20 cellular contexts compared by ENCODE assay signal in genomic region chr2:216583157-216583556, GRCh38. TPM values are rescaled to one million over a fixed set of nuclear protein-coding genes. Genes with fewer than 3 reads are reported as not detected.
A peak's percentile ranks its signal among the peaks of the same experiment; 100 is the strongest.
DNase-seq lines count a peak whose midpoint lies in the region; ATAC-seq and TF ChIP-seq lines count a peak whose summit lies in the region.
"Had no signal": no experiment of that assay in that cellular context is flagged by ENCODE, and none has a peak within 500 bp of the region (broad histone marks: within the 10 kb centered on the region; RNA-seq: fewer than 3 reads in every experiment).

No MANE protein-coding gene starts in this region.

- H3K27me3 ChIP-seq in esophagus muscularis mucosa (no peaks in the 10 kb centered on the region), thyroid gland (no peaks in the 10 kb centered on the region)

- peaks cover 0 to 48% (median 33%) of the 10 kb centered on the region in 4 donors for H3K4me1 ChIP-seq in esophagus muscularis mucosa
- H3K4me1 ChIP-seq in thyroid gland: no peaks in the 10 kb centered on the region
- H3K4me1 ChIP-seq: lower lobe of right lung had no signal

- DNase-seq in ELR (ENCODE audit: low read depth) (peak; percentile 83), RKO (ENCODE audit: low spot score) (peak; percentile 10), esophagus muscularis mucosa (ENCODE audit: extremely low spot score) (no peak), renal cortical epithelial cell (ENCODE audit: low read depth) (peak; percentile 15), thyroid gland (no peak)
- no peak for DNase-seq in activated CD8-positive, alpha-beta memory T cell treated with anti-CD3 and anti-CD28 coated beads, Interleukin-2, amount 50 U/mL, for 48 hours
- DNase-seq: activated CD4-positive, alpha-beta T cell treated with anti-CD3 and anti-CD28 coated beads, Interleukin-2, amount 50 U/mL, for 48 hours; activated effector memory CD4-positive, alpha-beta T cell treated with Interleukin-2 at 50 U/mL for 16 hours; CD8-positive, alpha-beta memory T cell; lower lobe of right lung; NCI-H1694; NCI-H82; Right ventricle myocardium superior; stimulated activated CD4-positive, alpha-beta T cell treated with anti-CD3 and anti-CD28 coated beads, Interleukin-4, amount 100 ng/mL, for 4 hours had no signal

- H3K27ac ChIP-seq in esophagus muscularis mucosa (replicated peaks in 1 of 4) (peak overlapping the region; percentile 20 to 58 (median 56)), thyroid gland (no peak overlapping the region)
- H3K27ac ChIP-seq: HL-60, lower lobe of right lung had no signal

- H3K36me3 ChIP-seq in esophagus muscularis mucosa (no peaks in the 10 kb centered on the region), thyroid gland (no peaks in the 10 kb centered on the region)
- H3K36me3 ChIP-seq: lower lobe of right lung had no signal

- intact Hi-C loops in esophagus muscularis mucosa (cut with DNase I) (no loop called here), thyroid gland (cut with DNase I) (no loop called here)

- H3K4me3 ChIP-seq in esophagus muscularis mucosa: no peak overlapping the region
- H3K4me3 ChIP-seq in thyroid gland (replicated peaks in 1 of 3): no peak overlapping the region
- H3K4me3 ChIP-seq: lower lobe of right lung had no signal

- no peak for TF ChIP-seq EP300 in esophagus muscularis mucosa (IDR thresholded peaks at IDR 0.05)

- H3K9me3 ChIP-seq in esophagus muscularis mucosa: no peaks in the 10 kb centered on the region
- no peaks in the 10 kb centered on the region for H3K9me3 ChIP-seq in thyroid gland
- H3K9me3 ChIP-seq: lower lobe of right lung had no signal

- ATAC-seq in HG03135 (IDR thresholded peaks at IDR 0.05; ENCODE audit: unreplicated experiment): no peak
- ATAC-seq in GM18505 (IDR thresholded peaks at IDR 0.05; ENCODE audit: unreplicated experiment): no peak
- ATAC-seq: HCT116; sciatic nerve; stimulated activated memory B cell treated with anti-CD40 and anti-IgM and Interleukin-4, amounts not matched to agents 10 μg/mL and 1 μg/mL and 100 μg/mL, for 72 hours had no signal

- 51% methylated on average over 8 of the region's 8 CpGs for WGBS in esophagus muscularis mucosa
- 78 to 80% methylated on average over 8 of the region's 8 CpGs for WGBS in thyroid gland, 2 donors

- TF ChIP-seq CTCF in esophagus muscularis mucosa (IDR thresholded peaks at IDR 0.05) (no peak), thyroid gland (IDR thresholded peaks at IDR 0.05) (no peak)

- TF ChIP-seq POLR2A in esophagus muscularis mucosa (IDR thresholded peaks at IDR 0.05; ENCODE audit: low read depth) (no peak), thyroid gland (IDR thresholded peaks at IDR 0.05) (no peak), GM18505 (IDR thresholded peaks at IDR 0.05; ENCODE audit: borderline replicate concordance, extremely low read depth, insufficient read depth, insufficient read length) (no peak)

RNA-seq across cellular contexts. Expression of gene IGFBP2, which starts 50.1 kb away (rescaled TPM):
- total RNA-seq in esophagus muscularis mucosa: 100 to 1,000 TPM; 188 to 446 (median 280) TPM
- 42.6 and 151 TPM in 2 replicates for total RNA-seq in renal cortical epithelial cell
- total RNA-seq in thyroid gland: 10 to 100 TPM; 26.5 to 45.0 (median 40.0) TPM

Comparison
In these comparisons a context has a peak if more than half of its experiments do, and no peak if none do; other contexts are left out.
1. DNase-seq: peak in ELR (single experiment), RKO (single experiment) and renal cortical epithelial cell (single experiment); none in esophagus muscularis mucosa (single experiment), thyroid gland (0 of 2) and activated CD8-positive, alpha-beta memory T cell treated with anti-CD3 and anti-CD28 coated beads, Interleukin-2, amount 50 U/mL, for 48 hours (single experiment).
2. H3K27ac ChIP-seq: peak in esophagus muscularis mucosa (4 of 4); none in thyroid gland (0 of 3).